ENCODE assay signal across 14 cellular contexts in the genomic region with DNA sequence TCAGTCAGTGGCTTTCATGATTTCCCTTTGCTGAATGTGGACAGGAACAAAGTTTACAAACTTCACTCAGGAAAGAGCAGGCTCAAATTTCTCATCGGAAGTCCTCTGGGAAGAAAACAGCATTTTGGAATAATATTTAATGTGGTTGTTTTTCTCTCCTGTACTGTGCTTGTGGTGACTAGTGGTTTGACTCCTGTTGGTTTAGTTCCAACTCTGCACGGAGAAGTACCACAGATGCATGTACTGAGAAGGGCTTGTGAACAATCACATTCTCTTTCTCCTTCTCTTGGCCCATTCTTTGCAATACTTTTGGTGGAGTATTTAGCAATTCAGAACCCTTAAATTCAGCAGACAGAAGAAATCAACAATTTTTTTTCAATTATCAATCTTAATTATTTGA. TPM values are rescaled to one million over a fixed set of nuclear protein-coding genes. Genes with fewer than 3 reads are reported as not detected.
DNase-seq lines count a peak whose midpoint lies in the region; ATAC-seq and TF ChIP-seq lines count a peak whose summit lies in the region.
"Had no signal": no experiment of that assay in that cellular context is flagged by ENCODE, and none has a peak within 500 bp of the region (broad histone marks: within the 10 kb centered on the region; RNA-seq: fewer than 3 reads in every experiment).

No MANE protein-coding gene starts in this region.

- no peaks in the 10 kb centered on the region for H3K9me3 ChIP-seq in osteoblast (ENCODE audit: low read depth, low read length)
- H3K9me3 ChIP-seq: lower lobe of right lung, ovary had no signal

- H3K4me3 Mint-ChIP-seq in endothelial cell (ENCODE audit: unreplicated experiment) = no peak overlapping the region
- no peak overlapping the region for H3K4me3 Mint-ChIP-seq in stimulated activated naive CD8-positive, alpha-beta T cell treated with anti-CD3 and anti-CD28 coated beads, Interleukin-15, amount 100 ng/mL, for 72 hours

- peaks cover 58% of the 10 kb centered on the region for H3K4me1 Mint-ChIP-seq in endothelial cell (ENCODE audit: unreplicated experiment)
- H3K4me1 Mint-ChIP-seq in stimulated activated naive CD8-positive, alpha-beta T cell treated with anti-CD3 and anti-CD28 coated beads, Interleukin-15, amount 100 ng/mL, for 72 hours = no peaks in the 10 kb centered on the region

- peaks cover 2% of the 10 kb centered on the region for H4K20me1 ChIP-seq in osteoblast (ENCODE audit: insufficient read depth, low read length)

- TF ChIP-seq CTCF in endothelial cell (IDR thresholded peaks at IDR 0.05; ENCODE audit: unreplicated experiment) (no peak), osteoblast (IDR thresholded peaks at IDR 0.05; ENCODE audit: extremely low read depth, low read depth, low read length) (no peak)

- no peaks in the 10 kb centered on the region for H3K36me3 ChIP-seq in osteoblast (ENCODE audit: insufficient read depth, low read length)
- H3K36me3 ChIP-seq: lower lobe of right lung, ovary had no signal

- H3K27me3 ChIP-seq in osteoblast (ENCODE audit: insufficient read depth, low read length) = no peaks in the 10 kb centered on the region
- H3K27me3 ChIP-seq: ovary had no signal

- peak overlapping the region; percentile 38 for H3K27ac Mint-ChIP-seq in endothelial cell (ENCODE audit: unreplicated experiment)
- H3K27ac Mint-ChIP-seq in stimulated activated naive CD8-positive, alpha-beta T cell treated with anti-CD3 and anti-CD28 coated beads, Interleukin-15, amount 100 ng/mL, for 72 hours = no peak overlapping the region

- peaks cover 57% of the 10 kb centered on the region for H3K79me2 ChIP-seq in osteoblast (ENCODE audit: insufficient read depth, low read length)

- H3K27me3 Mint-ChIP-seq in endothelial cell (ENCODE audit: unreplicated experiment) = no peaks in the 10 kb centered on the region
- H3K27me3 Mint-ChIP-seq in stimulated activated naive CD8-positive, alpha-beta T cell treated with anti-CD3 and anti-CD28 coated beads, Interleukin-15, amount 100 ng/mL, for 72 hours = no peaks in the 10 kb centered on the region

- ATAC-seq in stimulated activated naive CD8-positive, alpha-beta T cell treated with anti-CD3 and anti-CD28 coated beads, Interleukin-15, amount 100 ng/mL, for 72 hours = no peak
- ATAC-seq in HG03520 (IDR thresholded peaks at IDR 0.05; ENCODE audit: unreplicated experiment) (no peak), esophagus mucosa (no peak)
- ATAC-seq: lower lobe of right lung had no signal

- H3K4me2 ChIP-seq in osteoblast (ENCODE audit: insufficient read depth, low read length) = peak overlapping the region; percentile 21

- peak overlapping the region; percentile 16 for H3K27ac ChIP-seq in osteoblast (ENCODE audit: low read depth, low read length)
- H3K27ac ChIP-seq: lower lobe of right lung, ovary had no signal

- peaks cover 5% of the 10 kb centered on the region for H3K36me3 Mint-ChIP-seq in endothelial cell (ENCODE audit: low read depth, unreplicated experiment)

- H2AFZ ChIP-seq in osteoblast (ENCODE audit: low read length) = no peak overlapping the region

- H3K9me3 Mint-ChIP-seq in endothelial cell (ENCODE audit: unreplicated experiment) = no peaks in the 10 kb centered on the region
- H3K9me3 Mint-ChIP-seq in stimulated activated naive CD8-positive, alpha-beta T cell treated with anti-CD3 and anti-CD28 coated beads, Interleukin-15, amount 100 ng/mL, for 72 hours = peaks cover under 1 to 17% of the 10 kb centered on the region in 2 donors

- peaks cover 35% of the 10 kb centered on the region for H3K4me1 ChIP-seq in osteoblast (ENCODE audit: insufficient read depth, low read length)

- DNase-seq in AG20443 (ENCODE audit: low spot score) (peak; percentile 21), LHCN-M2 (ENCODE audit: low read depth) (peak; percentile 71), endothelial cell (ENCODE audit: low spot score) (no peak), osteoblast (ENCODE audit: insufficient read length, low spot score, missing footprints) (no peak), activated gamma-delta T cell (lab: John Stamatoyannopoulos, UW) (no peak)
- DNase-seq in stimulated activated naive CD8-positive, alpha-beta T cell treated with anti-CD3 and anti-CD28 coated beads, Interleukin-15, amount 100 ng/mL, for 72 hours = no peak
- DNase-seq: GDM1; lower lobe of right lung; ovary; SHP77 treated with DMSO at 0.1 percent for 48 hours; stimulated activated CD4-positive, alpha-beta T cell treated with anti-CD3 and anti-CD28 coated beads, Interleukin-2, amount 100 ng/mL, for 48 hours; stimulated activated naive CD4-positive, alpha-beta T cell had no signal

- H3K4me3 ChIP-seq in osteoblast (ENCODE audit: insufficient read depth, low read length) = no peak overlapping the region
- H3K4me3 ChIP-seq: lower lobe of right lung, ovary had no signal

RNA-seq across cellular contexts. Expression of a gene that starts 13.3 kb away (rescaled TPM):
- total RNA-seq in LHCN-M2 (2014; rRNA removed) (11.7 and 16.9 TPM in 2 replicates), endothelial cell (ENCODE audit: unreplicated experiment) (97.0 TPM), osteoblast (58.3 and 66.6 TPM in 2 replicates), esophagus mucosa (2.2 TPM)
- polyA plus RNA-seq in LHCN-M2 (2012) = 5.6 TPM

Comparison
In these comparisons a context has a peak if more than half of its experiments do, and no peak if none do; other contexts are left out.
1. DNase-seq: peak in AG20443 (single experiment) and LHCN-M2 (single experiment); none in endothelial cell (single experiment), osteoblast (single experiment), activated gamma-delta T cell (single experiment) and stimulated activated naive CD8-positive, alpha-beta T cell treated with anti-CD3 and anti-CD28 coated beads, Interleukin-15, amount 100 ng/mL, for 72 hours (0 of 2).